Comparison of ENCODE assay signal across 15 cellular contexts in genomic region chr6:137236581-137237355, GRCh38. TPM values are rescaled to one million over a fixed set of nuclear protein-coding genes. Genes with fewer than 3 reads are reported as not detected.
A peak's percentile ranks its signal among the peaks of the same experiment; 100 is the strongest.
DNase-seq lines count a peak whose midpoint lies in the region; ATAC-seq, FAIRE-seq and TF ChIP-seq lines count a peak whose summit lies in the region.
"Had no signal": no experiment of that assay in that cellular context is flagged by ENCODE, and none has a peak within 500 bp of the region (broad histone marks: within the 10 kb centered on the region; RNA-seq: fewer than 3 reads in every experiment).

No MANE protein-coding gene starts in this region.

- H3K27ac ChIP-seq in HepG2 (ENCODE audit: extremely low read length, insufficient read depth, low read length) (no peak overlapping the region), right lobe of liver (no peak overlapping the region), mammary epithelial cell (ENCODE audit: insufficient read depth, low read depth, low read length) (peak overlapping the region; percentile 38), mesenchymal stem cell (ENCODE audit: low read length, poor library complexity, severe bottlenecking) (peak overlapping the region; percentile 71), upper lobe of right lung (peak overlapping the region; percentile 27)

- CTCF ChIA-PET in HepG2 (lab: Yijun Ruan, JAX; ENCODE audit: low intra/inter-chr PET ratio, low total read pairs) (no interaction called here), mammary epithelial cell (lab: Charles Lee; ENCODE audit: low non-redundant PET) (no interaction called here)

- H3K79me2 ChIP-seq in HepG2 (ENCODE audit: insufficient read depth, low read length) (no peaks in the 10 kb centered on the region), mammary epithelial cell (ENCODE audit: insufficient read depth, low read length) (no peaks in the 10 kb centered on the region)

- POLR2A ChIA-PET in HepG2 (lab: Yijun Ruan, JAX) = interaction anchor here (1.3 kb wide), 1 partner anchor 19 kb away, joined by 5 read pairs; no protein-coding TSS in a partner anchor

- no peak for FAIRE-seq in HepG2 (lab: Jason Lieb, UNC)
- FAIRE-seq: TTC549 had no signal

- 95% methylated on average over 5 of the region's 5 CpGs for WGBS in HepG2 (ENCODE audit: low lambda C conversion rate)
- WGBS in right lobe of liver (ENCODE audit: insufficient coverage, low coverage, low lambda C conversion rate, missing lambda C conversion rate) = 67% methylated on average over 5 of the region's 5 CpGs
- 57% methylated on average over 5 of the region's 5 CpGs for WGBS in mammary epithelial cell (ENCODE audit: low coverage, missing lambda C conversion rate)
- 93% methylated on average over 4 of the region's 5 CpGs for WGBS in mesenchymal stem cell

- no peaks in the 10 kb centered on the region for H3K79me1 ChIP-seq in mesenchymal stem cell (replicated peaks; ENCODE audit: low read length, poor library complexity, severe bottlenecking)

- peak overlapping the region; percentile 28 for H2AK5ac ChIP-seq in mesenchymal stem cell (ENCODE audit: low read length, severe bottlenecking)

- no peaks in the 10 kb centered on the region for H4K20me1 ChIP-seq in HepG2 (ENCODE audit: insufficient read depth, low read length)
- no peaks in the 10 kb centered on the region for H4K20me1 ChIP-seq in mammary epithelial cell (ENCODE audit: insufficient read depth, low read length)

- no peak overlapping the region for H2BK12ac ChIP-seq in mesenchymal stem cell (ENCODE audit: low read length in 2 of 2)

- H3K9me3 ChIP-seq in HepG2 (ENCODE audit: low read length) (no peaks in the 10 kb centered on the region), right lobe of liver (no peaks in the 10 kb centered on the region), mammary epithelial cell (replicated peaks; ENCODE audit: insufficient read depth, low read length) (no peaks in the 10 kb centered on the region), mesenchymal stem cell (ENCODE audit: control insufficient read depth, low read length) (no peaks in the 10 kb centered on the region), upper lobe of right lung (no peaks in the 10 kb centered on the region)

- H2BK15ac ChIP-seq in mesenchymal stem cell (ENCODE audit: low read depth, poor library complexity, severe bottlenecking) = no peak overlapping the region

- H3K14ac ChIP-seq in mesenchymal stem cell (ENCODE audit: low read length in 2 of 2) = no peak overlapping the region

- no peak overlapping the region for H2BK5ac ChIP-seq in mesenchymal stem cell (ENCODE audit: low read depth, low read length, poor library complexity, severe bottlenecking)

- no peak overlapping the region for H4K91ac ChIP-seq in mesenchymal stem cell (ENCODE audit: low read length)

- ATAC-seq in HepG2 = no peak
- no peak for ATAC-seq in right lobe of liver
- ATAC-seq in upper lobe of right lung = no peak
- no peak for ATAC-seq in HG02884 (IDR thresholded peaks at IDR 0.05; ENCODE audit: unreplicated experiment)
- ATAC-seq: sciatic nerve had no signal

- H3K4me2 ChIP-seq in HepG2 (ENCODE audit: low read depth, low read length) (no peak overlapping the region), mammary epithelial cell (ENCODE audit: insufficient read depth, low read depth, low read length) (peak overlapping the region; percentile 33), mesenchymal stem cell (ENCODE audit: low read length, poor library complexity, severe bottlenecking) (no peak overlapping the region)

- TF ChIP-seq CTCF in HepG2 (CRISPR knock-in tag; IDR thresholded peaks at IDR 0.05) (no peak), right lobe of liver (IDR thresholded peaks at IDR 0.05) (no peak), mammary epithelial cell (conservative IDR thresholded peaks at IDR 0.05 in 1 of 2, IDR thresholded peaks at IDR 0.05 in 1 of 2; ENCODE audit: extremely low read depth in 1 of 2, insufficient read depth in 1 of 2, low read depth in 1 of 2, low read length in 2 of 2) (no peak), upper lobe of right lung (IDR thresholded peaks at IDR 0.05) (no peak)

- peak overlapping the region; percentile 54 to 68 for H3K18ac ChIP-seq in mesenchymal stem cell (ENCODE audit: low read depth in 1 of 2, low read length in 2 of 2)

- intact Hi-C loops in HepG2 (cut with micrococcal nuclease; ENCODE audit: unreplicated experiment) (no loop called here), right lobe of liver (cut with DNase I) (no loop called here), mammary epithelial cell (cut with micrococcal nuclease) (no loop called here), upper lobe of right lung (cut with DNase I) (no loop called here)

- TF ChIP-seq EP300 in HepG2 (IDR thresholded peaks at IDR 0.05; ENCODE audit: low read depth in 2 of 2, low read length in 2 of 2) (no peak), HepG2 (CRISPR knock-in tag; IDR thresholded peaks at IDR 0.05; ENCODE audit: borderline replicate concordance) (no peak)

- no peak overlapping the region for H3K23ac ChIP-seq in mesenchymal stem cell (ENCODE audit: low read length in 2 of 2)

- TF ChIP-seq RAD21 in HepG2 (CRISPR knock-in tag; IDR thresholded peaks at IDR 0.05) = no peak

- TF ChIP-seq POLR2A in HepG2 (IDR thresholded peaks at IDR 0.05; ENCODE audit: insufficient read depth in 1 of 2, low read depth in 2 of 2, low read length in 2 of 2) (no peak), right lobe of liver (IDR thresholded peaks at IDR 0.05) (no peak)

- dilution Hi-C loops in mammary epithelial cell (cut with HindIII; ENCODE audit: low sequenced_read_pairs) = no loop called here

- H3K9ac ChIP-seq in HepG2 (ENCODE audit: insufficient read depth, low read depth, low read length) = no peak overlapping the region
- no peak overlapping the region for H3K9ac ChIP-seq in mammary epithelial cell (ENCODE audit: insufficient read depth, low read length)
- H3K9ac ChIP-seq in mesenchymal stem cell (ENCODE audit: low read length) = no peak overlapping the region

- H2AFZ ChIP-seq in HepG2 (ENCODE audit: low read length) = no peak overlapping the region
- H2AFZ ChIP-seq in mammary epithelial cell (ENCODE audit: low read depth, low read length) = no peak overlapping the region
- H2AFZ ChIP-seq in mesenchymal stem cell (ENCODE audit: low read depth, low read length) = no peak overlapping the region

- peak overlapping the region; percentile 3 for H2BK120ac ChIP-seq in mesenchymal stem cell (ENCODE audit: low read depth, low read length)

- H3K4me3 ChIP-seq in HepG2 (replicated peaks in 1 of 3; ENCODE audit: insufficient read depth in 1 of 3, low read depth in 2 of 3, low read length in 3 of 3) (no peak overlapping the region), right lobe of liver (no peak overlapping the region), mammary epithelial cell (replicated peaks in 1 of 3; ENCODE audit: insufficient read depth in 1 of 3, low read depth in 2 of 3, low read length in 3 of 3) (no peak overlapping the region), mesenchymal stem cell (ENCODE audit: insufficient read depth in 1 of 2, low read depth in 1 of 2, low read length in 2 of 2) (no peak overlapping the region), upper lobe of right lung (no peak overlapping the region)

- DNase-seq in HepG2 (ENCODE audit: low spot score) (no peak), right lobe of liver (no peak), mammary epithelial cell (no peak), mesenchymal stem cell (no peak), upper lobe of right lung (no peak), NCI-H187 (lab: John Stamatoyannopoulos, UW) (no peak), mesenteric fat pad (ENCODE audit: low spot score) (no peak)
- DNase-seq: activated CD4-positive, alpha-beta memory T cell treated with anti-CD3 and anti-CD28 coated beads for 36 hours; anterior cingulate cortex; effector CD8-positive, alpha-beta T cell; nephron progenitor cell; SIG-M5 had no signal

- H3K4me1 ChIP-seq in HepG2 (ENCODE audit: insufficient read depth, low read length) (peaks cover 54% of the 10 kb centered on the region), right lobe of liver (peaks cover 0 to 35% (median 0%) of the 10 kb centered on the region in 4 donors), mammary epithelial cell (ENCODE audit: insufficient read depth, low read length) (peaks cover 54% of the 10 kb centered on the region), mesenchymal stem cell (ENCODE audit: control insufficient read depth, insufficient read depth, low read depth, low read length) (no peaks in the 10 kb centered on the region), upper lobe of right lung (peaks cover 56% of the 10 kb centered on the region)

- in situ Hi-C loops in HepG2 (cut with HindIII; ENCODE audit: extremely low pct_ligation_motif_present, low pct_unique_long_range_greater_than_20kb) (no loop called here), mammary epithelial cell (cut with MboI; ENCODE audit: low sequenced_read_pairs in 2 of 2) (no loop called here)

- BruUV-seq in HepG2 (replicated peaks; lab: Mats Ljungman, UMichigan) = no TSS peak
- no TSS peak for BruUV-seq in mammary epithelial cell (replicated peaks; lab: Mats Ljungman, UMichigan)

- no peaks in the 10 kb centered on the region for H3K36me3 ChIP-seq in HepG2 (replicated peaks in 1 of 2; ENCODE audit: control insufficient read depth in 1 of 2, insufficient read depth in 2 of 2, low read length in 2 of 2)
- no peaks in the 10 kb centered on the region for H3K36me3 ChIP-seq in right lobe of liver
- H3K36me3 ChIP-seq in mammary epithelial cell (ENCODE audit: insufficient read depth, low read length) = no peaks in the 10 kb centered on the region
- no peaks in the 10 kb centered on the region for H3K36me3 ChIP-seq in mesenchymal stem cell (ENCODE audit: control insufficient read depth in 1 of 2, insufficient read depth in 2 of 2, low read depth in 1 of 2, low read length in 2 of 2)
- H3K36me3 ChIP-seq in upper lobe of right lung = no peaks in the 10 kb centered on the region

- no peak overlapping the region for H3K4ac ChIP-seq in mesenchymal stem cell (ENCODE audit: low read depth in 1 of 2, low read length in 2 of 2)

- H4K8ac ChIP-seq in mesenchymal stem cell (ENCODE audit: low read length) = no peak overlapping the region

- H3K27me3 ChIP-seq in HepG2 (ENCODE audit: control insufficient read depth in 1 of 2, insufficient read depth in 2 of 2, low read length in 2 of 2) (no peaks in the 10 kb centered on the region), right lobe of liver (no peaks in the 10 kb centered on the region), mammary epithelial cell (ENCODE audit: insufficient read depth, low read length) (no peaks in the 10 kb centered on the region), mesenchymal stem cell (ENCODE audit: control insufficient read depth in 1 of 2, insufficient read depth in 1 of 2, low read length in 2 of 2) (no peaks in the 10 kb centered on the region), upper lobe of right lung (no peaks in the 10 kb centered on the region)

RNA-seq across cellular contexts. Expression of gene IFNGR1, which starts 17.6 kb away (rescaled TPM):
- total RNA-seq in HepG2 (2016; rRNA removed; fragmentation: Illumina TruSeq; extraction: Trizol) = 48.9 and 82.8 TPM in 2 replicates
- 8.4 and 9.4 TPM in 2 replicates for total RNA-seq in HepG2 (2016; cell fraction: cytosol; rRNA removed; fragmentation: Illumina TruSeq; extraction: Trizol; ENCODE audit: low read depth)
- total RNA-seq in HepG2 (2016; cell fraction: insoluble cytoplasmic fraction; rRNA removed; fragmentation: Illumina TruSeq; extraction: Trizol) = 45.8 and 85.1 TPM in 2 replicates
- 20.8 and 24.3 TPM in 2 replicates for total RNA-seq in HepG2 (2016; cell fraction: membrane; rRNA removed; fragmentation: Illumina TruSeq; extraction: Trizol)
- 88.6 and 101 TPM in 2 replicates for total RNA-seq in HepG2 (2016; cell fraction: nucleus; rRNA removed; fragmentation: Illumina TruSeq; extraction: Trizol)
- polyA plus RNA-seq in HepG2 (2011; rRNA removed) = 71.6 and 87.8 TPM in 2 replicates
- polyA plus RNA-seq in HepG2 (2011; cell fraction: cytosol; rRNA removed) = 34.2 and 50.3 TPM in 2 replicates
- polyA plus RNA-seq in HepG2 (2011; cell fraction: nucleus; rRNA removed) = 31.2 and 32.5 TPM in 2 replicates
- 50.2 and 52.0 TPM in 2 replicates for polyA plus RNA-seq in HepG2 (2012)
- polyA plus RNA-seq in HepG2 (2016; cell fraction: cytosol; fragmentation: Illumina TruSeq; extraction: Trizol; ENCODE audit: low read depth) = 4.8 and 5.5 TPM in 2 replicates
- polyA plus RNA-seq in HepG2 (2016; cell fraction: insoluble cytoplasmic fraction; fragmentation: Illumina TruSeq; extraction: Trizol; ENCODE audit: low read depth) = 37.4 and 39.7 TPM in 2 replicates
- 10.2 and 10.4 TPM in 2 replicates for polyA plus RNA-seq in HepG2 (2016; cell fraction: membrane; fragmentation: Illumina TruSeq; extraction: Trizol; ENCODE audit: low read depth)
- 112 and 116 TPM in 2 replicates for polyA plus RNA-seq in HepG2 (2016; cell fraction: nucleus; fragmentation: Illumina TruSeq; extraction: Trizol; ENCODE audit: insufficient read depth, low read depth)
- 37.9 and 170 TPM in 2 replicates for polyA minus RNA-seq in HepG2 (2011; rRNA and poly(A)+ RNA removed; ENCODE audit: low replicate concordance)
- 54.0 and 55.4 TPM in 2 replicates for polyA minus RNA-seq in HepG2 (2011; cell fraction: cytosol; rRNA and poly(A)+ RNA removed)
- polyA minus RNA-seq in HepG2 (2011; cell fraction: nucleus; rRNA and poly(A)+ RNA removed) = 95.2 and 116 TPM in 2 replicates
- total RNA-seq in right lobe of liver = 10 to 100 TPM; 25.8 to 88.8 (median 37.4) TPM
- total RNA-seq in mammary epithelial cell = 100 to 1,000 TPM in 1 of 2 donors, 10 to 100 TPM in 1; 54.7 to 137 TPM
- polyA plus RNA-seq in mammary epithelial cell = 30.0 TPM
- polyA minus RNA-seq in mammary epithelial cell = 17.6 TPM
- polyA plus RNA-seq in mesenchymal stem cell (2013, experiment 1 of 2) = 41.2 TPM
- polyA plus RNA-seq in mesenchymal stem cell (2013, experiment 2 of 2) = 43.6 TPM
- 239 TPM for total RNA-seq in upper lobe of right lung
- total RNA-seq in mesenteric fat pad = 148 TPM

Comparison
In these comparisons a context has a peak if more than half of its experiments do, and no peak if none do; other contexts are left out.
1. H3K27ac ChIP-seq: peak in mammary epithelial cell (single experiment), mesenchymal stem cell (single experiment) and upper lobe of right lung (single experiment); none in HepG2 (single experiment) and right lobe of liver (0 of 3).